In the genomic region with DNA sequence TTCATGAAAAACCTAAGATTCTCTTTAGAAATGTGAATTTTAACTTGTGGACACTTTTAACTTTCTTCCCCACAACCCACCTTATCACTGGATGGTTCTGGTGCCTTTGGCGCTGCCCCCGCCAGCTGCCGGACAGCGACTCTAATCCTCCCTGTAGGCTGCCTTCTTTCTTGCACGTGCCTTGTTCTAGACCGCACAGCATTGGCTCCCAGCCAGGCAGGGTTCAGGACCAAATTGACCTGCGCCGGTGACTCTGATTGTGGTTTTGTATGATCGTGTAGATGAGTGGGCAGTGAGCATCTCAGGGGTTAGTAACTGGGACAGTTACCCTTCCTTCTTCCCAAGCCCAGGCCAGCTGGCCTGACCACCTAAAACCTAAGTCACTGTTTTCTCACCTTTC, we compare ENCODE assay signal across 18 cellular contexts.
DNase-seq lines count a peak whose midpoint lies in the region; ATAC-seq and TF ChIP-seq lines count a peak whose summit lies in the region.
"Had no signal": no experiment of that assay in that cellular context is flagged by ENCODE, and none has a peak within 500 bp of the region (broad histone marks: within the 10 kb centered on the region; RNA-seq: fewer than 3 reads in every experiment).

No MANE protein-coding gene starts in this region.

- H2BK15ac ChIP-seq in mesendoderm (replicated peaks; ENCODE audit: low read depth), result no peak overlapping the region

- H3K4me1 ChIP-seq in SJCRH30 (peaks cover 36% of the 10 kb centered on the region), mesendoderm (ENCODE audit: control insufficient read depth, low read depth, low read length) (peaks cover 2% of the 10 kb centered on the region), endodermal cell (ENCODE audit: control insufficient read depth, insufficient read depth, low read length) (no peaks in the 10 kb centered on the region)

- no peak overlapping the region for H3K18ac ChIP-seq in mesendoderm (ENCODE audit: low read length)

- ATAC-seq in activated CD4-positive, CD25-positive, alpha-beta regulatory T cell treated with anti-CD3 and anti-CD28 coated beads, Interleukin-2, amount 50 U/mL, for 24 hours, result no peak
- ATAC-seq: A549 had no signal

- no peak overlapping the region for H3K23ac ChIP-seq in mesendoderm (ENCODE audit: low read length)

- H2BK5ac ChIP-seq in mesendoderm (ENCODE audit: low read length), result no peak overlapping the region

- H3K56ac ChIP-seq in mesendoderm (ENCODE audit: low read length), result no peak overlapping the region

- no peak overlapping the region for H4K8ac ChIP-seq in mesendoderm (ENCODE audit: low read depth, low read length)

- H3K36me3 Mint-ChIP-seq in HFFc6 (ENCODE audit: low read depth) (peaks cover 6% of the 10 kb centered on the region; the same call in 1 of the 2 replicates), endodermal cell (ENCODE audit: low read depth) (no peaks in the 10 kb centered on the region)

- H2AK5ac ChIP-seq in mesendoderm (ENCODE audit: low read length), result no peak overlapping the region

- H3K4me2 ChIP-seq in mesendoderm (ENCODE audit: low read length), result no peak overlapping the region
- H3K4me2 ChIP-seq: A549; BLaER1 treated with 17β-estradiol and CSF1 and Interleukin-3, amounts not matched to agents 10 nM and 100 nM had no signal

- H3K27ac ChIP-seq in SJCRH30, result no peak overlapping the region
- no peak overlapping the region for H3K27ac ChIP-seq in mesendoderm (ENCODE audit: low read depth, low read length)
- no peak overlapping the region for H3K27ac ChIP-seq in endodermal cell (ENCODE audit: low read depth, low read length)
- H3K27ac ChIP-seq: BLaER1 treated with 17β-estradiol and CSF1 and Interleukin-3, amounts not matched to agents 10 nM and 100 nM; SJSA1 had no signal

- H3K4ac ChIP-seq in mesendoderm (ENCODE audit: low read depth, low read length), result no peak overlapping the region

- DNase-seq in HFFc6 (no peak), SJCRH30 (peak; percentile 76 to 79), choroid plexus epithelial cell (ENCODE audit: low read depth) (peak; percentile 60), mesenteric fat pad (ENCODE audit: low spot score) (peak; percentile 71), inferior parietal cortex (ENCODE audit: extremely low spot score) (no peak), mesendoderm (no peak), endodermal cell (no peak)
- DNase-seq: GF-D8, Karpas-422, MM.1S, NCI-H1105, NCI-H1694, NCI-H2227 treated with DMSO at 0.1 percent for 48 hours, NCI-H524 treated with DMSO at 0.1 percent for 48 hours had no signal

- peak overlapping the region; percentile 38 for H3K27ac Mint-ChIP-seq in HFFc6
- no peak overlapping the region for H3K27ac Mint-ChIP-seq in endodermal cell

- no peaks in the 10 kb centered on the region for H3K79me1 ChIP-seq in mesendoderm (ENCODE audit: low read length)

- no peak overlapping the region for H3K4me3 ChIP-seq in SJCRH30
- no peak overlapping the region for H3K4me3 ChIP-seq in choroid plexus epithelial cell (ENCODE audit: low read depth, low read length)
- H3K4me3 ChIP-seq in mesendoderm (ENCODE audit: low read length), result no peak overlapping the region
- no peak overlapping the region for H3K4me3 ChIP-seq in endodermal cell (ENCODE audit: low read length)
- H3K4me3 ChIP-seq: A549; BLaER1 treated with 17β-estradiol and CSF1 and Interleukin-3, amounts not matched to agents 10 nM and 100 nM; SJSA1 had no signal

- H4K5ac ChIP-seq in mesendoderm (ENCODE audit: low read length), result no peak overlapping the region

- no peaks in the 10 kb centered on the region for H3K9me3 ChIP-seq in SJCRH30 (replicated peaks)
- H3K9me3 ChIP-seq in endodermal cell (ENCODE audit: control insufficient read depth, low read length), result no peaks in the 10 kb centered on the region
- H3K9me3 ChIP-seq: A549; BLaER1 treated with 17β-estradiol and CSF1 and Interleukin-3, amounts not matched to agents 10 nM and 100 nM; SJSA1 had no signal

- H3K4me3 Mint-ChIP-seq in HFFc6 (no peak overlapping the region), endodermal cell (no peak overlapping the region)

- no peaks in the 10 kb centered on the region for H3K9me3 Mint-ChIP-seq in HFFc6
- H3K9me3 Mint-ChIP-seq in endodermal cell, result no peaks in the 10 kb centered on the region

- TF ChIP-seq CTCF in HFFc6 (IDR thresholded peaks at IDR 0.05) (no peak), choroid plexus epithelial cell (conservative IDR thresholded peaks at IDR 0.05; ENCODE audit: low read depth, low read length) (no peak), endodermal cell (conservative IDR thresholded peaks at IDR 0.05) (no peak)

- H3K36me3 ChIP-seq in SJCRH30 (peaks cover 2% of the 10 kb centered on the region; the same call in 1 of the 2 replicates), mesendoderm (ENCODE audit: control insufficient read depth, insufficient read depth, low read length) (no peaks in the 10 kb centered on the region), endodermal cell (ENCODE audit: control insufficient read depth, insufficient read depth, low read length) (no peaks in the 10 kb centered on the region)

- H3K27me3 ChIP-seq in SJCRH30 (no peaks in the 10 kb centered on the region), mesendoderm (ENCODE audit: insufficient read depth, low read length, poor library complexity) (no peaks in the 10 kb centered on the region), endodermal cell (ENCODE audit: control insufficient read depth, insufficient read depth, low read length, poor library complexity, severe bottlenecking) (no peaks in the 10 kb centered on the region)
- H3K27me3 ChIP-seq: BLaER1 treated with 17β-estradiol and CSF1 and Interleukin-3, amounts not matched to agents 10 nM and 100 nM; SJSA1 had no signal

- H3K27me3 Mint-ChIP-seq in HFFc6 (ENCODE audit: insufficient read depth), result peaks cover 1% of the 10 kb centered on the region; the same call in 1 of the 2 replicates
- no peaks in the 10 kb centered on the region for H3K27me3 Mint-ChIP-seq in endodermal cell (ENCODE audit: insufficient read depth)

- no peak overlapping the region for H3K9ac ChIP-seq in mesendoderm (ENCODE audit: low read length)
- H3K9ac ChIP-seq in endodermal cell (ENCODE audit: extremely low read depth, low read length, poor library complexity, severe bottlenecking), result no peak overlapping the region
- H3K9ac ChIP-seq: BLaER1 treated with 17β-estradiol and CSF1 and Interleukin-3, amounts not matched to agents 10 nM and 100 nM had no signal

- H3K79me2 ChIP-seq in mesendoderm (ENCODE audit: control insufficient read depth, insufficient read depth, low read length), result no peaks in the 10 kb centered on the region

- no peak overlapping the region for H2BK120ac ChIP-seq in mesendoderm (ENCODE audit: low read depth, low read length)

- H3K4me1 Mint-ChIP-seq in HFFc6 (ENCODE audit: low read depth) (peaks cover 61% of the 10 kb centered on the region), endodermal cell (peaks cover 13% of the 10 kb centered on the region)

- no CpG with 5 or more reads among the region's 9 CpGs for WGBS in mesendoderm (ENCODE audit: extremely low coverage, insufficient coverage, low lambda C conversion rate)
- WGBS in endodermal cell (ENCODE audit: insufficient coverage in 1 of 2, insufficient read length in 1 of 2), 2 experiments, result 95% methylated on average over 4 to 9 of the region's 9 CpGs

Comparison
In these comparisons a context has a peak if more than half of its experiments do, and no peak if none do; other contexts are left out.
1. DNase-seq: peak in SJCRH30 (2 of 2), choroid plexus epithelial cell (single experiment) and mesenteric fat pad (single experiment); none in HFFc6 (single experiment), inferior parietal cortex (single experiment), mesendoderm (single experiment) and endodermal cell (single experiment).